9 cellular contexts compared by ENCODE assay signal in genomic region chr2:198795419-198795818, GRCh38.
"Had no signal": no experiment of that assay in that cellular context is flagged by ENCODE, and none has a peak within 500 bp of the region (broad histone marks: within the 10 kb centered on the region; RNA-seq: fewer than 3 reads in every experiment).

No MANE protein-coding gene starts in this region.

- DNase-seq: GM23248, GOT3, H7, HFFc6 had no signal

- H3K36me3 ChIP-seq: HAP-1 had no signal

- H3K4me3 ChIP-seq: GM23248, HAP-1 had no signal

- H3K4me1 Mint-ChIP-seq: IgD-negative memory B cell had no signal

- H3K27ac ChIP-seq: GM23248, HL-60 had no signal

- ATAC-seq: HCT116, HepG2 had no signal

- H3K4me1 ChIP-seq: HAP-1 had no signal

- H3K27ac Mint-ChIP-seq: HFFc6, IgD-negative memory B cell had no signal

- H3K9me3 ChIP-seq: HAP-1 had no signal

- H3K27me3 Mint-ChIP-seq: IgD-negative memory B cell had no signal

- H3K36me3 Mint-ChIP-seq: IgD-negative memory B cell had no signal

- H3K9ac ChIP-seq: GM23248 had no signal

- H3K4me3 Mint-ChIP-seq: HFFc6, IgD-negative memory B cell had no signal
